2 cellular contexts compared by ENCODE assay signal in the genomic region with DNA sequence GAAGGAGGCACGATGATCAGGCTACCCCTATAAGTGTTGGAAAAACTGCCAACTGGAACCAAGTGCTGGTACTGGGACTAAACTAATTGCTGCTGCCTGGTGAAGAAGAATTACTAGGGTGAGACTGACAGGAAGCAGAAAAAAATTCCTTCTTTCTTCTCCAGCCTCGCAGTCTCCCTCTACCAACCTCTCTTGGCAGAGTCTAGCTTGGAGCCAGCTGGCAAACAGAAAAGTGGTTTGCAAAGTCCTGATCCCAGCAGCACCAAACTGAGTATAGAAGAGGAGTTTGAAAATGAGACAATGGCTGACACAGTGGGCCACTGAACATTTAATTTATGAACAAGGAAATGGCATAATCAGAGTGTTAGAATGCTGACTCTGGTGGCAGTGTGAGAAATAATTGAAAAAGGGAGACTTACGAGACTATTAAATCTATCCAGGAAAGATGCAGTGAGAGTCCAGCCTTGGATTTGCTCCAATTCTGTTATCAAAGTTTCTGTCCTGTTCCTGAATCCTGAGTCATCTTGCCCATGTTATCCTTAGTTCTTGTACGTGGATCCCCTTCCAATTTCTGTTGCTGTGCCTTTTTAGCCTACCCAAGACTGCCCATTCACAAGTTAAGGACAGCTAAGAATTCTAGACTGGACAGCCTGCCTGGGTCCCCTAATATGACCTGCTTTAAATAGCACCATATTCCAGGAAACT.
TF ChIP-seq lines count a peak whose summit lies in the region.

No MANE protein-coding gene starts in this region.

TF ChIP-seq in SK-N-SH treated with all-trans-retinoic acid at 6 μM for 48 hours, 23 proteins besides CTCF, POLR2A, EP300 and RAD21 (continued from another document):
- TF ChIP-seq, protein P1, sequence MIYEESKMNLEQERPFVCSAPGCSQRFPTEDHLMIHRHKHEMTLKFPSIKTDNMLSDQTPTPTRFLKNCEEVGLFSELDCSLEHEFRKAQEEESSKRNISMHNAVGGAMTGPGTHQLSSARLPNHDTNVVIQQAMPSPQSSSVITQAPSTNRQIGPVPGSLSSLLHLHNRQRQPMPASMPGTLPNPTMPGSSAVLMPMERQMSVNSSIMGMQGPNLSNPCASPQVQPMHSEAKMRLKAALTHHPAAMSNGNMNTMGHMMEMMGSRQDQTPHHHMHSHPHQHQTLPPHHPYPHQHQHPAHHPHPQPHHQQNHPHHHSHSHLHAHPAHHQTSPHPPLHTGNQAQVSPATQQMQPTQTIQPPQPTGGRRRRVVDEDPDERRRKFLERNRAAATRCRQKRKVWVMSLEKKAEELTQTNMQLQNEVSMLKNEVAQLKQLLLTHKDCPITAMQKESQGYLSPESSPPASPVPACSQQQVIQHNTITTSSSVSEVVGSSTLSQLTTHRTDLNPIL (CRISPR knock-in tag; IDR thresholded peaks at IDR 0.05; ENCODE audit: low read depth): no peak
- no peak for TF ChIP-seq CSDC2 (CRISPR knock-in tag; IDR thresholded peaks at IDR 0.05)

TF ChIP-seq in SK-N-SH, 30 proteins besides CTCF, POLR2A, EP300 and RAD21 (continued from another document):
- no peak for TF ChIP-seq REST (IDR thresholded peaks at IDR 0.05; ENCODE audit: low read depth, low read length)
- no peak for TF ChIP-seq EZH2phosphoT487 (IDR thresholded peaks at IDR 0.05; ENCODE audit: borderline replicate concordance, low read depth)
- no peak for TF ChIP-seq NRF1 (IDR thresholded peaks at IDR 0.05; ENCODE audit: low read depth, low read length)
- no peak for TF ChIP-seq RXRA (IDR thresholded peaks at IDR 0.05; ENCODE audit: borderline replicate concordance, low read depth)
- TF ChIP-seq TAF1 (IDR thresholded peaks at IDR 0.05; ENCODE audit: borderline replicate concordance, low read depth, low read length): no peak
- TF ChIP-seq, protein P2, sequence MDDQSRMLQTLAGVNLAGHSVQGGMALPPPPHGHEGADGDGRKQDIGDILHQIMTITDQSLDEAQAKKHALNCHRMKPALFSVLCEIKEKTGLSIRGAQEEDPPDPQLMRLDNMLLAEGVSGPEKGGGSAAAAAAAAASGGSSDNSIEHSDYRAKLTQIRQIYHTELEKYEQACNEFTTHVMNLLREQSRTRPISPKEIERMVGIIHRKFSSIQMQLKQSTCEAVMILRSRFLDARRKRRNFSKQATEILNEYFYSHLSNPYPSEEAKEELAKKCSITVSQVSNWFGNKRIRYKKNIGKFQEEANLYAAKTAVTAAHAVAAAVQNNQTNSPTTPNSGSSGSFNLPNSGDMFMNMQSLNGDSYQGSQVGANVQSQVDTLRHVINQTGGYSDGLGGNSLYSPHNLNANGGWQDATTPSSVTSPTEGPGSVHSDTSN (IDR thresholded peaks at IDR 0.05): no peak
